8 cellular contexts compared by ENCODE assay signal in the genomic region with DNA sequence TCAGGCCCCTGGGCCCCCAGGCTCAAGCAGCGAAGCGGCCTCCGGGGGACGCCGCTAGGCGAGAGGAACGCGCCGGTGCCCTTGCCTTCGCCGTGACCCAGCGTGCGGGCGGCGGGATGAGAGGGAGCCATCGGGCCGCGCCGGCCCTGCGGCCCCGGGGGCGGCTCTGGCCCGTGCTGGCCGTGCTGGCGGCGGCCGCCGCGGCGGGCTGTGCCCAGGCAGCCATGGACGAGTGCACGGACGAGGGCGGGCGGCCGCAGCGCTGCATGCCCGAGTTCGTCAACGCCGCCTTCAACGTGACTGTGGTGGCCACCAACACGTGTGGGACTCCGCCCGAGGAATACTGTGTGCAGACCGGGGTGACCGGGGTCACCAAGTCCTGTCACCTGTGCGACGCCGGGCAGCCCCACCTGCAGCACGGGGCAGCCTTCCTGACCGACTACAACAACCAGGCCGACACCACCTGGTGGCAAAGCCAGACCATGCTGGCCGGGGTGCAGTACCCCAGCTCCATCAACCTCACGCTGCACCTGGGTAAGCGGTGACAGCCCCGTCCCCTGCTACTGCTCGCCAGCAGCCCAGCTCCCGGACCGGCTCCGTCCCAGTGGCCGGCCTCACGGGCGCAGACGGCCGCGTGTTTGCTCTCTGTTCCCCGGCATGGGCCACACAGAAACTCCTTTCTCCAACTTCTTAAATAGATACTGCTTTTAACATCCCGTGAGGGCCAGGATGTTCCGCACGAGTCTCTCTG. TPM values are rescaled to one million over a fixed set of nuclear protein-coding genes. Genes with fewer than 3 reads are reported as not detected.
DNase-seq lines count a peak whose midpoint lies in the region; ATAC-seq and TF ChIP-seq lines count a peak whose summit lies in the region.

No MANE protein-coding gene starts in this region.

- H3K4me3 Mint-ChIP-seq in CD8-positive, alpha-beta memory T cell = peak overlapping the region; percentile 50 to 88 (median 78)
- peak overlapping the region; percentile 74 for H3K4me3 Mint-ChIP-seq in activated T-cell treated with anti-CD3 and anti-CD28 coated beads, Interleukin-2, amount 50 U/mL, for 4 hours

- WGBS in gastroesophageal sphincter (ENCODE audit: low coverage in 1 of 2), 2 donors = 0 to 3% methylated on average over 7 to 10 of the region's 71 CpGs

- POLR2A ChIA-PET in CD8-positive, alpha-beta memory T cell (lab: Charles Lee) = no interaction called here

- peaks cover 32% of the 10 kb centered on the region for H3K27me3 ChIP-seq in CD8-positive, alpha-beta memory T cell (ENCODE audit: insufficient read depth, low read length, poor library complexity, severe bottlenecking)
- no peaks in the 10 kb centered on the region for H3K27me3 ChIP-seq in gastroesophageal sphincter
- peaks cover 97% of the 10 kb centered on the region for H3K27me3 ChIP-seq in neutrophil

- H3K36me3 Mint-ChIP-seq in CD8-positive, alpha-beta memory T cell = no peaks in the 10 kb centered on the region
- H3K36me3 Mint-ChIP-seq in activated T-cell treated with anti-CD3 and anti-CD28 coated beads, Interleukin-2, amount 50 U/mL, for 4 hours (ENCODE audit: insufficient read depth) = no peaks in the 10 kb centered on the region

- H3K9me3 Mint-ChIP-seq in CD8-positive, alpha-beta memory T cell = peaks cover 0 to 5% (median 2%) of the 10 kb centered on the region in 5 donors
- peaks cover 4% of the 10 kb centered on the region for H3K9me3 Mint-ChIP-seq in activated T-cell treated with anti-CD3 and anti-CD28 coated beads, Interleukin-2, amount 50 U/mL, for 4 hours

- H3K4me1 Mint-ChIP-seq in CD8-positive, alpha-beta memory T cell = peaks cover 14 to 23% (median 16%) of the 10 kb centered on the region in 3 donors
- peaks cover 20% of the 10 kb centered on the region for H3K4me1 Mint-ChIP-seq in activated T-cell treated with anti-CD3 and anti-CD28 coated beads, Interleukin-2, amount 50 U/mL, for 4 hours (ENCODE audit: low read depth)

- no peak overlapping the region for H3K4me3 ChIP-seq in CD8-positive, alpha-beta memory T cell (ENCODE audit: low read length)
- H3K4me3 ChIP-seq in gastroesophageal sphincter = peak overlapping the region; percentile 87 to 88
- peak overlapping the region; percentile 55 to 57 for H3K4me3 ChIP-seq in neutrophil (ENCODE audit: low read depth in 1 of 2, low read length in 1 of 2)

- peak in 1 of 5 donors; percentile 12 for DNase-seq in CD8-positive, alpha-beta memory T cell
- DNase-seq in NCI-H510A (lab: John Stamatoyannopoulos, UW) (peak; percentile 69), activated gamma-delta T cell treated with Interleukin-2 at 50 U/mL for 16 hours (no peak)
- peak; percentile 8 for DNase-seq in activated T-cell treated with anti-CD3 and anti-CD28 coated beads, Interleukin-2, amount 50 U/mL, for 4 hours

- no peak for TF ChIP-seq EP300 in gastroesophageal sphincter (IDR thresholded peaks at IDR 0.05)

- H3K27ac Mint-ChIP-seq in CD8-positive, alpha-beta memory T cell = peak overlapping the region in 1 of 8 donors; percentile 51

- TF ChIP-seq POLR2A in gastroesophageal sphincter (IDR thresholded peaks at IDR 0.05) = no peak

- CTCF ChIA-PET in CD8-positive, alpha-beta memory T cell (lab: Charles Lee) = no interaction called here

- H3K36me3 ChIP-seq in CD8-positive, alpha-beta memory T cell (ENCODE audit: insufficient read depth, low read length) = no peaks in the 10 kb centered on the region
- H3K36me3 ChIP-seq in gastroesophageal sphincter = no peaks in the 10 kb centered on the region
- H3K36me3 ChIP-seq in neutrophil = no peaks in the 10 kb centered on the region

- ATAC-seq in GM19324 (IDR thresholded peaks at IDR 0.05; ENCODE audit: low FRiP score, unreplicated experiment) = peak; percentile 71
- peak; percentile 57 for ATAC-seq in HG03196 (IDR thresholded peaks at IDR 0.05; ENCODE audit: unreplicated experiment)
- peak; percentile 55 to 66 for ATAC-seq in activated T-cell treated with anti-CD3 and anti-CD28 coated beads, Interleukin-2, amount 50 U/mL, for 4 hours
- ATAC-seq in gastroesophageal sphincter = peak; percentile 22

- peak in 3 of 4 experiments; percentile 40 to 64 (median 64) for TF ChIP-seq CTCF in gastroesophageal sphincter (IDR thresholded peaks at IDR 0.05)
- no peak for TF ChIP-seq CTCF in neutrophil (IDR thresholded peaks at IDR 0.05)

- H3K27ac ChIP-seq in CD8-positive, alpha-beta memory T cell (ENCODE audit: low read depth, low read length) = no peak overlapping the region
- peak overlapping the region; percentile 99 to 100 (median 100) for H3K27ac ChIP-seq in gastroesophageal sphincter
- H3K27ac ChIP-seq in neutrophil = no peak overlapping the region

- H3K9me3 ChIP-seq in CD8-positive, alpha-beta memory T cell (ENCODE audit: low read length) = no peaks in the 10 kb centered on the region
- H3K9me3 ChIP-seq in gastroesophageal sphincter (no peaks in the 10 kb centered on the region), neutrophil (no peaks in the 10 kb centered on the region)

- peaks cover 11% of the 10 kb centered on the region for H3K4me1 ChIP-seq in CD8-positive, alpha-beta memory T cell (ENCODE audit: insufficient read depth, low read length)
- peaks cover 3 to 51% (median 8%) of the 10 kb centered on the region in 3 donors for H3K4me1 ChIP-seq in gastroesophageal sphincter
- peaks cover 14 to 22% of the 10 kb centered on the region in 2 experiments for H3K4me1 ChIP-seq in neutrophil (ENCODE audit: control insufficient read depth in 1 of 2, insufficient read depth in 1 of 2, low read depth in 1 of 2, low read length in 1 of 2)

- peaks cover 52 to 78% of the 10 kb centered on the region in 2 donors for H3K27me3 Mint-ChIP-seq in CD8-positive, alpha-beta memory T cell
- H3K27me3 Mint-ChIP-seq in activated T-cell treated with anti-CD3 and anti-CD28 coated beads, Interleukin-2, amount 50 U/mL, for 4 hours (ENCODE audit: low read depth) = peaks cover 70% of the 10 kb centered on the region

RNA-seq across cellular contexts. Expression of a gene that starts 0.6 kb away (rescaled TPM):
- total RNA-seq in CD8-positive, alpha-beta memory T cell = under 1 TPM; 0.33 to 0.58 TPM
- polyA plus RNA-seq in CD8-positive, alpha-beta memory T cell = not detected
- total RNA-seq in activated T-cell treated with anti-CD3 and anti-CD28 coated beads, Interleukin-2, amount 50 U/mL, for 4 hours = 1 to 10 TPM in 1 of 3 donors, under 1 TPM in 2; 0.61 to 1.0 (median 0.84) TPM
- 100 to 1,000 TPM; 363 to 528 (median 514) TPM for total RNA-seq in gastroesophageal sphincter

Comparison
In these comparisons a context has a peak if more than half of its experiments do, and no peak if none do; other contexts are left out.
1. H3K27ac ChIP-seq: peak in gastroesophageal sphincter (4 of 4); none in CD8-positive, alpha-beta memory T cell (single experiment) and neutrophil (single experiment).
2. RNA of a gene that starts 0.6 kb away (total RNA-seq): 363 to 528 TPM in gastroesophageal sphincter; 0.61 to 1.0 TPM in activated T-cell treated with anti-CD3 and anti-CD28 coated beads, Interleukin-2, amount 50 U/mL, for 4 hours and 0.33 to 0.58 TPM in CD8-positive, alpha-beta memory T cell; every median in the first group is over 100 times any median in the second.
3. Peak in every context shown above with its lines, with median percentiles within 50 percentile points of each other: ATAC-seq.